20 cellular contexts compared by ENCODE assay signal in genomic region chr4:54144219-54144618, GRCh38. TPM values are rescaled to one million over a fixed set of nuclear protein-coding genes. Genes with fewer than 3 reads are reported as not detected.
"Had no signal": no experiment of that assay in that cellular context is flagged by ENCODE, and none has a peak within 500 bp of the region (broad histone marks: within the 10 kb centered on the region; RNA-seq: fewer than 3 reads in every experiment).

No MANE protein-coding gene starts in this region.

RNA-seq across cellular contexts. Expression of gene GSX2, which starts 44.3 kb away (rescaled TPM):
- total RNA-seq: activated B cell treated with CpG ODN at 0.5 μM for 24 hours; activated CD4-positive, alpha-beta memory T cell treated with anti-CD3 and anti-CD28 coated beads for 36 hours; activated CD4-positive, alpha-beta T cell treated with anti-CD3 and anti-CD28 coated beads, Interleukin-2, amount 10 ng/mL, durations not matched to agents 24 days and 14 days; activated CD8-positive, alpha-beta memory T cell treated with anti-CD3 and anti-CD28 coated beads for 36 hours; activated CD8-positive, alpha-beta T cell treated with anti-CD3 and anti-CD28 coated beads for 36 hours; activated naive CD4-positive, alpha-beta T cell treated with anti-CD3 and anti-CD28 coated beads for 36 hours; activated naive CD4-positive, alpha-beta T cell treated with anti-CD3 and anti-CD28 coated beads, Interleukin-2, amount 50 U/mL, for 72 hours; activated naive CD8-positive, alpha-beta T cell treated with anti-CD3 and anti-CD28 coated beads for 36 hours; activated T-cell treated with anti-CD3 and anti-CD28 coated beads, Interleukin-2, amount 50 U/mL, for 4 hours; activated T-cell treated with anti-CD3 and anti-CD28 coated beads, Interleukin-2, amount 50 U/mL, for 72 hours; activated T-helper 1 cell treated with anti-CD3 and anti-CD28 coated beads, Interleukin-12 subunit alpha, Interleukin-12 subunit beta, Interleukin-2, Interleukin-4 antibody, amounts not matched to agents 30 ng/mL and 10 ng/mL and 1 ng/mL, durations not matched to agents 14 hours and 24 hours and 36 hours; activated T-helper 17 cell treated with anti-CD3 and anti-CD28 coated beads, Interleukin-2, amount 50 U/mL, for 72 hours; adrenal gland; aorta; body of pancreas; breast epithelium; cardiac septum; cerebellum; T-helper 17 cell; T-helper 2 cell treated with Interferon-gamma antibody and Interleukin-4, amounts not matched to agents 100 ng/mL and 5 ng/mL, for 36 hours had no signal
- polyA plus RNA-seq: adrenal gland, aorta had no signal
